In the genomic region with DNA sequence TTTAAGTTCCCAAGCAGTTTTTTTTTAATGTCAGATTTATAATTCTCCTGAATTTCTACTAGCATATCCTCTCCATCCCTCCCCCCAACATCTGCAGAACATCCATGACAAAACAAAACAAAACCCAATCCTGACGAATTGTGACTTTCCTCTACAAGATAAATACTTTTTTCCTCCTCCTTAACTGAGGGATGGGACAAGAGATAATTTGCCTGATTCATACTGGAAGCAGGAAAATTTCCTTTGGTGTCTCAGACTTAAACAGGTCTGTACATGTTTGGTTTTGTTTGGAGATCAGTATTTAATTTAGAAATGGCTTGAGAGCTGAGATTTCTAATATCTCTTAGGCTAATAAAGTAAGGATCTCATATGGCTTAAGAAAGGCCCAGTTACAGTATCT, we compare ENCODE assay signal across 1 cellular context.
TF ChIP-seq lines count a peak whose summit lies in the region.

No MANE protein-coding gene starts in this region.

TF ChIP-seq in SK-N-SH, 30 proteins besides CTCF, POLR2A, EP300 and RAD21 (continued from another document):
- TF ChIP-seq, protein P1, sequence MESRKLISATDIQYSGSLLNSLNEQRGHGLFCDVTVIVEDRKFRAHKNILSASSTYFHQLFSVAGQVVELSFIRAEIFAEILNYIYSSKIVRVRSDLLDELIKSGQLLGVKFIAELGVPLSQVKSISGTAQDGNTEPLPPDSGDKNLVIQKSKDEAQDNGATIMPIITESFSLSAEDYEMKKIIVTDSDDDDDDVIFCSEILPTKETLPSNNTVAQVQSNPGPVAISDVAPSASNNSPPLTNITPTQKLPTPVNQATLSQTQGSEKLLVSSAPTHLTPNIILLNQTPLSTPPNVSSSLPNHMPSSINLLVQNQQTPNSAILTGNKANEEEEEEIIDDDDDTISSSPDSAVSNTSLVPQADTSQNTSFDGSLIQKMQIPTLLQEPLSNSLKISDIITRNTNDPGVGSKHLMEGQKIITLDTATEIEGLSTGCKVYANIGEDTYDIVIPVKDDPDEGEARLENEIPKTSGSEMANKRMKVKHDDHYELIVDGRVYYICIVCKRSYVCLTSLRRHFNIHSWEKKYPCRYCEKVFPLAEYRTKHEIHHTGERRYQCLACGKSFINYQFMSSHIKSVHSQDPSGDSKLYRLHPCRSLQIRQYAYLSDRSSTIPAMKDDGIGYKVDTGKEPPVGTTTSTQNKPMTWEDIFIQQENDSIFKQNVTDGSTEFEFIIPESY (IDR thresholded peaks at IDR 0.05; ENCODE audit: borderline replicate concordance, low read depth) = no peak
- TF ChIP-seq, protein P2, sequence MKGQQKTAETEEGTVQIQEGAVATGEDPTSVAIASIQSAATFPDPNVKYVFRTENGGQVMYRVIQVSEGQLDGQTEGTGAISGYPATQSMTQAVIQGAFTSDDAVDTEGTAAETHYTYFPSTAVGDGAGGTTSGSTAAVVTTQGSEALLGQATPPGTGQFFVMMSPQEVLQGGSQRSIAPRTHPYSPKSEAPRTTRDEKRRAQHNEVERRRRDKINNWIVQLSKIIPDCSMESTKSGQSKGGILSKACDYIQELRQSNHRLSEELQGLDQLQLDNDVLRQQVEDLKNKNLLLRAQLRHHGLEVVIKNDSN (IDR thresholded peaks at IDR 0.05; ENCODE audit: borderline replicate concordance, low read depth) = no peak
- TF ChIP-seq TCF12 (IDR thresholded peaks at IDR 0.05) (no peak; the same call in 1 of the 2 replicates), MXI1 (IDR thresholded peaks at IDR 0.05; ENCODE audit: low read depth, low read length) (no peak), RCOR1 (IDR thresholded peaks at IDR 0.05; ENCODE audit: low read length) (no peak), NFIC (IDR thresholded peaks at IDR 0.05; ENCODE audit: borderline replicate concordance) (no peak)
- TF ChIP-seq, protein P3, sequence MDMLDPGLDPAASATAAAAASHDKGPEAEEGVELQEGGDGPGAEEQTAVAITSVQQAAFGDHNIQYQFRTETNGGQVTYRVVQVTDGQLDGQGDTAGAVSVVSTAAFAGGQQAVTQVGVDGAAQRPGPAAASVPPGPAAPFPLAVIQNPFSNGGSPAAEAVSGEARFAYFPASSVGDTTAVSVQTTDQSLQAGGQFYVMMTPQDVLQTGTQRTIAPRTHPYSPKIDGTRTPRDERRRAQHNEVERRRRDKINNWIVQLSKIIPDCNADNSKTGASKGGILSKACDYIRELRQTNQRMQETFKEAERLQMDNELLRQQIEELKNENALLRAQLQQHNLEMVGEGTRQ (IDR thresholded peaks at IDR 0.05; ENCODE audit: borderline replicate concordance, low read depth, low read length) = no peak
- TF ChIP-seq, protein P4, sequence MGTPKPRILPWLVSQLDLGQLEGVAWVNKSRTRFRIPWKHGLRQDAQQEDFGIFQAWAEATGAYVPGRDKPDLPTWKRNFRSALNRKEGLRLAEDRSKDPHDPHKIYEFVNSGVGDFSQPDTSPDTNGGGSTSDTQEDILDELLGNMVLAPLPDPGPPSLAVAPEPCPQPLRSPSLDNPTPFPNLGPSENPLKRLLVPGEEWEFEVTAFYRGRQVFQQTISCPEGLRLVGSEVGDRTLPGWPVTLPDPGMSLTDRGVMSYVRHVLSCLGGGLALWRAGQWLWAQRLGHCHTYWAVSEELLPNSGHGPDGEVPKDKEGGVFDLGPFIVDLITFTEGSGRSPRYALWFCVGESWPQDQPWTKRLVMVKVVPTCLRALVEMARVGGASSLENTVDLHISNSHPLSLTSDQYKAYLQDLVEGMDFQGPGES (IDR thresholded peaks at IDR 0.05; ENCODE audit: low read depth, low read length) = no peak
TF ChIP-seq in SK-N-SH: peak in this region for 0.
